In the genomic region with DNA sequence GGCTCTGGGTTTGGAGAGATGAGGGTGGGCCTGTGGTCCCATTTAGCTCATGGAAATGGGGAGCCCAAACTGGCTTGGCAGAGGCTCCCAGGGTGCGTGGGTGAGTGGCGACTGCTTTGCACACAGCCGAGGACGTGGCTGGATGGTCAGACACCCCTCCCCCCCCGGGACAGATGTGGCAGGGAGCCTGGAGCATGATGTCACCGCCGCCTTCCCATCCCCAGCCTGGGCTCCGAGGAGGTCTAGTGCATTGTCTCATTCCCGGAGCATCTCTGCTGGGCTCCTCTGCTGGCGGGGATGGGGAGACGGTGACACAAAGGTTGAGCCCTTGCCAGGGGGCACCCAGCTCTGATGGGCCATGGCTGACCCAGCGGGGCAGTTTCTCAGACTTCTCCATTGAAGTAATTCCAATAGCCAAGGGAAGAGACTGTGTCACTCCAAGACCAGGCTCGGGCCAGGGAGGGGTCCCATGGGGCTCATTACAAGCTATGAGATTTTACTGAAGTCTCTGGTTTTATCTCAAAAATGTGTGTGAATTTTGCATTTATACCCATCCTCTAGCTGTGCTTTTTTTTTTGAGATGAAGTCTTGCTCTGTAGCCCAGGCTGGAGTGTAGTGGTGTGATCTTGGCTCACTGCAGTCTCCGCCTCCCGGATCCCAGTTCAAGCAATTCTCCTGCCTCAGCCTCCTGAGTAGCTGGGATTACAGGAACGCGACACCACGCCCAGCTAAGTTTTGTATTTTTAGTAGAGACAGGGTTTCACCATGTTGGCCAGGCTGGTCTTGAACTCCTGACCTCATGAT, we compare ENCODE assay signal across 16 cellular contexts. TPM values are rescaled to one million over a fixed set of nuclear protein-coding genes. Genes with fewer than 3 reads are reported as not detected.
DNase-seq lines count a peak whose midpoint lies in the region; ATAC-seq and TF ChIP-seq lines count a peak whose summit lies in the region.
"Had no signal": no experiment of that assay in that cellular context is flagged by ENCODE, and none has a peak within 500 bp of the region (broad histone marks: within the 10 kb centered on the region; RNA-seq: fewer than 3 reads in every experiment).

No MANE protein-coding gene starts in this region.

- H3K27ac Mint-ChIP-seq in naive thymus-derived CD8-positive, alpha-beta T cell = no peak overlapping the region

- POLR2A ChIA-PET in naive thymus-derived CD8-positive, alpha-beta T cell (lab: Charles Lee) = no interaction called here

- peaks cover 0 to 30% (median 8%) of the 10 kb centered on the region in 4 donors for H3K36me3 ChIP-seq in sigmoid colon
- H3K36me3 ChIP-seq: ascending aorta had no signal

- H3K27ac ChIP-seq in sigmoid colon = peak overlapping the region; percentile 61 to 95 (median 82)
- H3K27ac ChIP-seq: ascending aorta, RWPE1 had no signal

- intact Hi-C loops in sigmoid colon (cut with DNase I) = no loop called here

- 73 to 76% methylated on average over 18 of the region's 18 CpGs for WGBS in sigmoid colon, 2 donors

- no peaks in the 10 kb centered on the region for H3K36me3 Mint-ChIP-seq in naive thymus-derived CD8-positive, alpha-beta T cell

- TF ChIP-seq POLR2A in sigmoid colon (IDR thresholded peaks at IDR 0.05) = no peak

- no peak for TF ChIP-seq CTCF in sigmoid colon (IDR thresholded peaks at IDR 0.05)

- no peaks in the 10 kb centered on the region for H3K9me3 ChIP-seq in sigmoid colon
- H3K9me3 ChIP-seq: ascending aorta had no signal

- peaks cover 0 to 81% (median 55%) of the 10 kb centered on the region in 4 donors for H3K4me1 ChIP-seq in sigmoid colon

- peak; percentile 68 for DNase-seq in Daoy (ENCODE audit: low read depth)
- peak; percentile 24 for DNase-seq in astrocyte of the hippocampus (ENCODE audit: low read depth, low spot score)
- DNase-seq in hepatic stellate cell (ENCODE audit: low spot score) = peak; percentile 43
- DNase-seq in sigmoid colon = peak; percentile 93
- DNase-seq in GF-D8 (lab: John Stamatoyannopoulos, UW) = no peak
- no peak for DNase-seq in naive thymus-derived CD8-positive, alpha-beta T cell
- DNase-seq in hippocampal formation (lab: John Stamatoyannopoulos, UW) = no peak
- DNase-seq: activated CD4-positive, alpha-beta T cell treated with anti-CD3 and anti-CD28 coated beads, Interleukin-2, amount 50 U/mL, for 1 hour; glutamatergic neuron; NCI-H1930; NCI-H69; trophoblast cell had no signal

- TF ChIP-seq EP300 in sigmoid colon (IDR thresholded peaks at IDR 0.05) = peak in 1 of 4 donors; percentile 57

- ATAC-seq in naive thymus-derived CD8-positive, alpha-beta T cell = no peak
- no peak for ATAC-seq in HG02798 (IDR thresholded peaks at IDR 0.05; ENCODE audit: poor library complexity, unreplicated experiment)

- no peaks in the 10 kb centered on the region for H3K27me3 ChIP-seq in sigmoid colon
- H3K27me3 ChIP-seq: ascending aorta had no signal

- no peak overlapping the region for H3K4me3 Mint-ChIP-seq in naive thymus-derived CD8-positive, alpha-beta T cell

- no peaks in the 10 kb centered on the region for H3K4me1 Mint-ChIP-seq in naive thymus-derived CD8-positive, alpha-beta T cell

- peaks cover 0 to 14% (median 0%) of the 10 kb centered on the region in 9 donors for H3K9me3 Mint-ChIP-seq in naive thymus-derived CD8-positive, alpha-beta T cell

- H3K27me3 Mint-ChIP-seq in naive thymus-derived CD8-positive, alpha-beta T cell = peaks cover 2 to 55% (median 12%) of the 10 kb centered on the region in 5 donors

- H3K4me3 ChIP-seq in sigmoid colon = no peak overlapping the region
- H3K4me3 ChIP-seq: ascending aorta had no signal

RNA-seq across cellular contexts. Expression of gene HMCN2, which starts 36.1 kb away (rescaled TPM):
- total RNA-seq in Daoy (2014; rRNA removed; shearing (Covaris generic)) = 0.06 TPM in 1 of 2 replicates, not detected in the other
- total RNA-seq in sigmoid colon = 100 to 1,000 TPM in 1 of 4 donors, 10 to 100 TPM in 2, 1 to 10 TPM in 1; 8.2 to 106 (median 35.7) TPM
- 10 to 100 TPM in 1 of 3 donors, 1 to 10 TPM in 2; 3.6 to 44.0 (median 6.0) TPM for polyA plus RNA-seq in sigmoid colon
- not detected for total RNA-seq in naive thymus-derived CD8-positive, alpha-beta T cell
- polyA plus RNA-seq in naive thymus-derived CD8-positive, alpha-beta T cell = not detected
- total RNA-seq: T-helper 2 cell treated with Interferon-gamma antibody and Interleukin-4, amounts not matched to agents 100 ng/mL and 5 ng/mL, for 36 hours had no signal

Comparison
In these comparisons a context has a peak if more than half of its experiments do, and no peak if none do; other contexts are left out.
1. DNase-seq: peak in Daoy (single experiment), astrocyte of the hippocampus (single experiment), hepatic stellate cell (single experiment) and sigmoid colon (single experiment); none in GF-D8 (single experiment), naive thymus-derived CD8-positive, alpha-beta T cell (0 of 10) and hippocampal formation (0 of 2).